In the genomic region with DNA sequence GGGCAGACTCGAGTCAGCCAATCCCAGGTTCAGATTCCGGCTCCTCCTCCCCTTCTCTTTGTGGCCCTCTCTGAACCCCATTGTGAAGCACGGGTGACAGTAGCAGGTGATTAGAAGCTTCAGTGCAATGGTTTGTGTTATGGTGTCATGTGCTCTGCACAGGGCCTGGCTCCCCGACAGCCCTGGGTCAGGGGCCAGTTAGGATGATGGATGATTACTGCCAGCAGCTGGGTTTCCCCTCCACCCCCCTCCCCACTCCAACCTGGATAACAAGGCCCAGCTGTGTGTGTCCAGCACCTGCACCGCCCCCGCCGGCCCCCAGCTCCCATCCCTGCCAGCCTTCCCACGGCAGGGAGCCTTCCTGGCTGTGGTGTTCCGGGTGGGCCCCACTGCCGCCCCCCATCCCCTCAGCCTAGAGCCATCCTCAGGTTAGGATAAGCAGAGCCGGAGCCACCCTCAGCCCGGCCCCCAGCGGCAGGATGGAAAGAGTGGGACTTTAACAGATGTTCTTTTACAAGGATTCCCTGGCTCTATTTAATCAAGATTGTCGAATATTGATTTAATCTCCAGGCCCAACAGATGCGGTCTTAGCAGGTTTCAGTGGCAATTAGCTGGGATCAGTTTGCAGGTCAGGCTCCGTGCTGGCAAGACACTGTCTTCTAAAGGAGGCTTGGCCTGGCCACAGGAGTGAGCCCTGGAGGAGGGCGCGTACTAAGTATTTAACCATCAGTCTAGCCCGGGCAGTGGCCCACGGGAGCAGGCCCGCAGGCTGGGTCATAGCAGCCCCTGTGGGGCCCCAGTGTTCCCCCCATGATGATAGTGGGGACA, we compare ENCODE assay signal across 10 cellular contexts.
DNase-seq lines count a peak whose midpoint lies in the region; ATAC-seq and TF ChIP-seq lines count a peak whose summit lies in the region.
"Had no signal": no experiment of that assay in that cellular context is flagged by ENCODE, and none has a peak within 500 bp of the region (broad histone marks: within the 10 kb centered on the region; RNA-seq: fewer than 3 reads in every experiment).

No MANE protein-coding gene starts in this region.

- 71 to 86% methylated on average over 11 to 12 of the region's 21 CpGs for WGBS in mesodermal cell (ENCODE audit: insufficient coverage in 2 of 2), 2 experiments

- no peak overlapping the region for H3K27ac Mint-ChIP-seq in stimulated activated naive CD8-positive, alpha-beta T cell treated with anti-CD3 and anti-CD28 coated beads, Interleukin-15, amount 100 ng/mL, for 72 hours
- H3K27ac Mint-ChIP-seq: dendritic cell treated with granulocyte-macrophage colony-stimulating factor and Interleukin-4, amounts not matched to agents 40 ng/mL and 50 ng/mL, for 4 days had no signal

- in situ Hi-C loops in brain microvascular endothelial cell (cut with HindIII; ENCODE audit: low pct_ligation_motif_present, low sequenced_read_pairs), result no loop called here

- DNase-seq in stimulated activated naive CD8-positive, alpha-beta T cell treated with anti-CD3 and anti-CD28 coated beads, Interleukin-15, Interleukin-2, amounts not matched to agents 100 U/mL and 50 U/mL, for 24 hours, result no peak
- DNase-seq in stimulated activated naive CD8-positive, alpha-beta T cell treated with anti-CD3 and anti-CD28 coated beads, Interleukin-15, amount 100 ng/mL, for 72 hours, result no peak
- peak; percentile 94 to 95 for DNase-seq in SHP77 (lab: John Stamatoyannopoulos, UW)
- DNase-seq in activated CD4-positive, CD25-positive, alpha-beta regulatory T cell treated with anti-CD3 and anti-CD28 coated beads, Interleukin-2, amount 50 U/mL, for 72 hours, result no peak
- DNase-seq in brain microvascular endothelial cell, result no peak

- no peak for TF ChIP-seq CTCF in brain microvascular endothelial cell (IDR thresholded peaks at IDR 0.05; ENCODE audit: low read depth, low read length, missing control alignments)

- H3K27ac ChIP-seq in mesodermal cell (ENCODE audit: low read depth, low read length, severe bottlenecking) (peak overlapping the region; percentile 62), brain microvascular endothelial cell (no peak overlapping the region)
- H3K27ac ChIP-seq: parathyroid adenoma had no signal

- no peaks in the 10 kb centered on the region for H3K9me3 Mint-ChIP-seq in stimulated activated naive CD8-positive, alpha-beta T cell treated with anti-CD3 and anti-CD28 coated beads, Interleukin-15, amount 100 ng/mL, for 72 hours
- H3K9me3 Mint-ChIP-seq: dendritic cell treated with granulocyte-macrophage colony-stimulating factor and Interleukin-4, amounts not matched to agents 40 ng/mL and 50 ng/mL, for 4 days had no signal

- H3K4me1 ChIP-seq in mesodermal cell (ENCODE audit: control insufficient read depth, insufficient read depth, low read length, poor library complexity, severe bottlenecking), result peaks cover 10% of the 10 kb centered on the region
- H3K4me1 ChIP-seq: parathyroid adenoma had no signal

- H3K27me3 Mint-ChIP-seq in stimulated activated naive CD8-positive, alpha-beta T cell treated with anti-CD3 and anti-CD28 coated beads, Interleukin-15, amount 100 ng/mL, for 72 hours, result no peaks in the 10 kb centered on the region
- H3K27me3 Mint-ChIP-seq: dendritic cell treated with granulocyte-macrophage colony-stimulating factor and Interleukin-4, amounts not matched to agents 40 ng/mL and 50 ng/mL, for 4 days had no signal

- H3K4me3 ChIP-seq in mesodermal cell (ENCODE audit: extremely low read depth, insufficient read depth, low read length, poor library complexity, severe bottlenecking) (no peak overlapping the region), brain microvascular endothelial cell (ENCODE audit: low read depth, low read length) (no peak overlapping the region)

- no peaks in the 10 kb centered on the region for H3K9me3 ChIP-seq in mesodermal cell (ENCODE audit: control insufficient read depth, low read length)

- H3K27me3 ChIP-seq in brain microvascular endothelial cell (replicated peaks), result no peaks in the 10 kb centered on the region

- no peak overlapping the region for H3K4me3 Mint-ChIP-seq in stimulated activated naive CD8-positive, alpha-beta T cell treated with anti-CD3 and anti-CD28 coated beads, Interleukin-15, amount 100 ng/mL, for 72 hours
- H3K4me3 Mint-ChIP-seq: dendritic cell treated with granulocyte-macrophage colony-stimulating factor and Interleukin-4, amounts not matched to agents 40 ng/mL and 50 ng/mL, for 4 days had no signal

- peaks cover 18% of the 10 kb centered on the region for H3K4me1 Mint-ChIP-seq in stimulated activated naive CD8-positive, alpha-beta T cell treated with anti-CD3 and anti-CD28 coated beads, Interleukin-15, amount 100 ng/mL, for 72 hours

- H3K36me3 ChIP-seq in mesodermal cell (ENCODE audit: control insufficient read depth, insufficient read depth, low read length), result no peaks in the 10 kb centered on the region
- H3K36me3 ChIP-seq in brain microvascular endothelial cell (replicated peaks), result no peaks in the 10 kb centered on the region

- peak; percentile 13 for ATAC-seq in stimulated activated naive CD8-positive, alpha-beta T cell treated with anti-CD3 and anti-CD28 coated beads, Interleukin-15, Interleukin-2, amounts not matched to agents 100 U/mL and 50 U/mL, for 24 hours
- no peak for ATAC-seq in stimulated activated naive CD8-positive, alpha-beta T cell treated with anti-CD3 and anti-CD28 coated beads, Interleukin-15, amount 100 ng/mL, for 72 hours
- ATAC-seq in HG02759 (IDR thresholded peaks at IDR 0.05; ENCODE audit: unreplicated experiment) (no peak), HG03175 (IDR thresholded peaks at IDR 0.05; ENCODE audit: unreplicated experiment) (no peak)

Comparison
In these comparisons a context has a peak if more than half of its experiments do, and no peak if none do; other contexts are left out.
1. DNase-seq: peak in SHP77 (2 of 2); none in stimulated activated naive CD8-positive, alpha-beta T cell treated with anti-CD3 and anti-CD28 coated beads, Interleukin-15, Interleukin-2, amounts not matched to agents 100 U/mL and 50 U/mL, for 24 hours (single experiment), stimulated activated naive CD8-positive, alpha-beta T cell treated with anti-CD3 and anti-CD28 coated beads, Interleukin-15, amount 100 ng/mL, for 72 hours (0 of 2), activated CD4-positive, CD25-positive, alpha-beta regulatory T cell treated with anti-CD3 and anti-CD28 coated beads, Interleukin-2, amount 50 U/mL, for 72 hours (single experiment) and brain microvascular endothelial cell (single experiment).